ENCODE assay signal across 1 cellular context in the genomic region with DNA sequence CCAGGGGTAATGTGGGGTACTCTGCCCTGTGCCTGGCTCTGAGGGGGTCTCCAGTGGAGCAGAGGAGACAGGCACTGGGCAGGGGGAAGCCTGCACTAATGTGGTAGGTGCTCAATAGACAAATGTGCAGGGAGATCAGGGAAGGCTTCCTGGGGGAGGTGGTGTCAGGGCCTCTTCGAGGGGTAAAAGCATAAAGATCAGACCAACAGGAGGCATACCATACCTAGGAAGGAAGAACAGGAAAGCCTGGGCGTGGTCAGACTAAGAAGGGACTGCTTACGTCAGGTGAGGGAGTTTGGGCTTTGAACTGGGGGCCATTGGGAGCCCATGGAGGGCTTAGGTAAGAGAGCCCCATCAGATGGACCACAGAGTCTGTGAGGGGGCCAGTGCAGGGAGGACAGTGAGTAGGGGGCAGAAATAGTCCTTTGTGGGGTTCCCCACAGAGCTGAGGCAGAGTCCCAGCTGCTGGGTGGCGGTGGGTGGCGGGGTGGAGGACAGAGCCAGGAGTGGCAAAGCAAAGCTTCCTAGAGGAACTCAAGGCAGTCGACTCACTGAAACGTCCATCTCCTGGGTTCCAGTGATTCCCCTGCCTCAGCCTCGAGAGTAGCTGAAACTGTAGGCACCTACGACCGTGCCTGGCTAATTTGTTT.
TF ChIP-seq lines count a peak whose summit lies in the region.

No MANE protein-coding gene starts in this region.

TF ChIP-seq in HepG2, 621 proteins besides CTCF, POLR2A, EP300 and RAD21:
- no peak for TF ChIP-seq ZNF333 (CRISPR knock-in tag; IDR thresholded peaks at IDR 0.05; ENCODE audit: borderline replicate concordance)
- peak; percentile 42; the same call in 1 of the 2 replicates for TF ChIP-seq TBX2 (CRISPR knock-in tag; IDR thresholded peaks at IDR 0.05; ENCODE audit: borderline replicate concordance)
- TF ChIP-seq, protein P1, sequence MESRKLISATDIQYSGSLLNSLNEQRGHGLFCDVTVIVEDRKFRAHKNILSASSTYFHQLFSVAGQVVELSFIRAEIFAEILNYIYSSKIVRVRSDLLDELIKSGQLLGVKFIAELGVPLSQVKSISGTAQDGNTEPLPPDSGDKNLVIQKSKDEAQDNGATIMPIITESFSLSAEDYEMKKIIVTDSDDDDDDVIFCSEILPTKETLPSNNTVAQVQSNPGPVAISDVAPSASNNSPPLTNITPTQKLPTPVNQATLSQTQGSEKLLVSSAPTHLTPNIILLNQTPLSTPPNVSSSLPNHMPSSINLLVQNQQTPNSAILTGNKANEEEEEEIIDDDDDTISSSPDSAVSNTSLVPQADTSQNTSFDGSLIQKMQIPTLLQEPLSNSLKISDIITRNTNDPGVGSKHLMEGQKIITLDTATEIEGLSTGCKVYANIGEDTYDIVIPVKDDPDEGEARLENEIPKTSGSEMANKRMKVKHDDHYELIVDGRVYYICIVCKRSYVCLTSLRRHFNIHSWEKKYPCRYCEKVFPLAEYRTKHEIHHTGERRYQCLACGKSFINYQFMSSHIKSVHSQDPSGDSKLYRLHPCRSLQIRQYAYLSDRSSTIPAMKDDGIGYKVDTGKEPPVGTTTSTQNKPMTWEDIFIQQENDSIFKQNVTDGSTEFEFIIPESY (CRISPR knock-in tag; IDR thresholded peaks at IDR 0.05) = peak; percentile 66
- TF ChIP-seq ZFP36 (IDR thresholded peaks at IDR 0.05; ENCODE audit: borderline replicate concordance, low read depth, low read length, partially characterized antibody) = peak; percentile 69
